1 cellular context compared by ENCODE assay signal in the genomic region with DNA sequence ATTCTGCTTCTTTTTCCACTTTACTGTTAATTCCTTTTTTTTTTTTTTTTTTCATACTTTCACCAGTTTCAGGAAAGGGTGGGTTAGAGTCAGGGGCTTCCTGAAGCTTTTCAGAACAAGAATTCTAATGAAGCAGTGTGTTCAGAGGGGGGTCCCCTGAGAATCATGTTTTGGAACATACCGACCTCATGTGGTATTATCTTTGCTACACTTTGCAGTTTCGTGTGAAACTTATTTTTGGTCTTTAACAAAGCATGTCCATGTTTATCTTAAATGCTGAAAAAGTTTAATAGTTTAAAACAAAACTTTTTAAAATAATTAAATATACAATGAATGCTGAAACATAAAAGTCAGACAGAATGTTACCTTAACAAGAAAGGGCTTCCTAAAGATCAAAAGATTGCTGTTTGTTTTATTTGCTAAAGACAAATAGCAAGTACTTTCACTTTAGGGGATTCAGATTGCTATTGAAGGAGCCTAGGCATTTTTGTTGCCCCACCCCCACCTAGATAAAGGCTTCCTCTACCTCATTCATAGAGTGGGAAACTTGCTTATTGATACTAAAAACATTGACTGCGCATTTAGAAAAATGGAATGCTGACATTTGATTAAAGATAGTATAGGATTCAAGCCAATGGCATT.
TF ChIP-seq lines count a peak whose summit lies in the region.

No MANE protein-coding gene starts in this region.

TF ChIP-seq in WTC11, 78 proteins besides CTCF, POLR2A, EP300 and RAD21:
- TF ChIP-seq, protein P1, sequence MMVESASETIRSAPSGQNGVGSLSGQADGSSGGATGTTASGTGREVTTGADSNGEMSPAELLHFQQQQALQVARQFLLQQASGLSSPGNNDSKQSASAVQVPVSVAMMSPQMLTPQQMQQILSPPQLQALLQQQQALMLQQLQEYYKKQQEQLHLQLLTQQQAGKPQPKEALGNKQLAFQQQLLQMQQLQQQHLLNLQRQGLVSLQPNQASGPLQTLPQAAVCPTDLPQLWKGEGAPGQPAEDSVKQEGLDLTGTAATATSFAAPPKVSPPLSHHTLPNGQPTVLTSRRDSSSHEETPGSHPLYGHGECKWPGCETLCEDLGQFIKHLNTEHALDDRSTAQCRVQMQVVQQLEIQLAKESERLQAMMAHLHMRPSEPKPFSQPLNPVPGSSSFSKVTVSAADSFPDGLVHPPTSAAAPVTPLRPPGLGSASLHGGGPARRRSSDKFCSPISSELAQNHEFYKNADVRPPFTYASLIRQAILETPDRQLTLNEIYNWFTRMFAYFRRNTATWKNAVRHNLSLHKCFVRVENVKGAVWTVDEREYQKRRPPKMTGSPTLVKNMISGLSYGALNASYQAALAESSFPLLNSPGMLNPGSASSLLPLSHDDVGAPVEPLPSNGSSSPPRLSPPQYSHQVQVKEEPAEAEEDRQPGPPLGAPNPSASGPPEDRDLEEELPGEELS (CRISPR knock-in tag; IDR thresholded peaks at IDR 0.05), result no peak
- TF ChIP-seq, protein P2, sequence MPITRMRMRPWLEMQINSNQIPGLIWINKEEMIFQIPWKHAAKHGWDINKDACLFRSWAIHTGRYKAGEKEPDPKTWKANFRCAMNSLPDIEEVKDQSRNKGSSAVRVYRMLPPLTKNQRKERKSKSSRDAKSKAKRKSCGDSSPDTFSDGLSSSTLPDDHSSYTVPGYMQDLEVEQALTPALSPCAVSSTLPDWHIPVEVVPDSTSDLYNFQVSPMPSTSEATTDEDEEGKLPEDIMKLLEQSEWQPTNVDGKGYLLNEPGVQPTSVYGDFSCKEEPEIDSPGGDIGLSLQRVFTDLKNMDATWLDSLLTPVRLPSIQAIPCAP (CRISPR knock-in tag; IDR thresholded peaks at IDR 0.05), result no peak
- TF ChIP-seq, protein P3, sequence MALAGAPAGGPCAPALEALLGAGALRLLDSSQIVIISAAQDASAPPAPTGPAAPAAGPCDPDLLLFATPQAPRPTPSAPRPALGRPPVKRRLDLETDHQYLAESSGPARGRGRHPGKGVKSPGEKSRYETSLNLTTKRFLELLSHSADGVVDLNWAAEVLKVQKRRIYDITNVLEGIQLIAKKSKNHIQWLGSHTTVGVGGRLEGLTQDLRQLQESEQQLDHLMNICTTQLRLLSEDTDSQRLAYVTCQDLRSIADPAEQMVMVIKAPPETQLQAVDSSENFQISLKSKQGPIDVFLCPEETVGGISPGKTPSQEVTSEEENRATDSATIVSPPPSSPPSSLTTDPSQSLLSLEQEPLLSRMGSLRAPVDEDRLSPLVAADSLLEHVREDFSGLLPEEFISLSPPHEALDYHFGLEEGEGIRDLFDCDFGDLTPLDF (CRISPR knock-in tag; IDR thresholded peaks at IDR 0.05), result no peak
- no peak for TF ChIP-seq FOXP1 (CRISPR knock-in tag; IDR thresholded peaks at IDR 0.05; ENCODE audit: borderline replicate concordance)
- TF ChIP-seq ETV6 (CRISPR knock-in tag; IDR thresholded peaks at IDR 0.05), result no peak
- TF ChIP-seq, protein P4, sequence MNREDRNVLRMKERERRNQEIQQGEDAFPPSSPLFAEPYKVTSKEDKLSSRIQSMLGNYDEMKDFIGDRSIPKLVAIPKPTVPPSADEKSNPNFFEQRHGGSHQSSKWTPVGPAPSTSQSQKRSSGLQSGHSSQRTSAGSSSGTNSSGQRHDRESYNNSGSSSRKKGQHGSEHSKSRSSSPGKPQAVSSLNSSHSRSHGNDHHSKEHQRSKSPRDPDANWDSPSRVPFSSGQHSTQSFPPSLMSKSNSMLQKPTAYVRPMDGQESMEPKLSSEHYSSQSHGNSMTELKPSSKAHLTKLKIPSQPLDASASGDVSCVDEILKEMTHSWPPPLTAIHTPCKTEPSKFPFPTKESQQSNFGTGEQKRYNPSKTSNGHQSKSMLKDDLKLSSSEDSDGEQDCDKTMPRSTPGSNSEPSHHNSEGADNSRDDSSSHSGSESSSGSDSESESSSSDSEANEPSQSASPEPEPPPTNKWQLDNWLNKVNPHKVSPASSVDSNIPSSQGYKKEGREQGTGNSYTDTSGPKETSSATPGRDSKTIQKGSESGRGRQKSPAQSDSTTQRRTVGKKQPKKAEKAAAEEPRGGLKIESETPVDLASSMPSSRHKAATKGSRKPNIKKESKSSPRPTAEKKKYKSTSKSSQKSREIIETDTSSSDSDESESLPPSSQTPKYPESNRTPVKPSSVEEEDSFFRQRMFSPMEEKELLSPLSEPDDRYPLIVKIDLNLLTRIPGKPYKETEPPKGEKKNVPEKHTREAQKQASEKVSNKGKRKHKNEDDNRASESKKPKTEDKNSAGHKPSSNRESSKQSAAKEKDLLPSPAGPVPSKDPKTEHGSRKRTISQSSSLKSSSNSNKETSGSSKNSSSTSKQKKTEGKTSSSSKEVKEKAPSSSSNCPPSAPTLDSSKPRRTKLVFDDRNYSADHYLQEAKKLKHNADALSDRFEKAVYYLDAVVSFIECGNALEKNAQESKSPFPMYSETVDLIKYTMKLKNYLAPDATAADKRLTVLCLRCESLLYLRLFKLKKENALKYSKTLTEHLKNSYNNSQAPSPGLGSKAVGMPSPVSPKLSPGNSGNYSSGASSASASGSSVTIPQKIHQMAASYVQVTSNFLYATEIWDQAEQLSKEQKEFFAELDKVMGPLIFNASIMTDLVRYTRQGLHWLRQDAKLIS (CRISPR knock-in tag; IDR thresholded peaks at IDR 0.05; ENCODE audit: borderline replicate concordance), result no peak
- TF ChIP-seq TP53 (CRISPR knock-in tag; IDR thresholded peaks at IDR 0.05), result no peak
- TF ChIP-seq, protein P5, sequence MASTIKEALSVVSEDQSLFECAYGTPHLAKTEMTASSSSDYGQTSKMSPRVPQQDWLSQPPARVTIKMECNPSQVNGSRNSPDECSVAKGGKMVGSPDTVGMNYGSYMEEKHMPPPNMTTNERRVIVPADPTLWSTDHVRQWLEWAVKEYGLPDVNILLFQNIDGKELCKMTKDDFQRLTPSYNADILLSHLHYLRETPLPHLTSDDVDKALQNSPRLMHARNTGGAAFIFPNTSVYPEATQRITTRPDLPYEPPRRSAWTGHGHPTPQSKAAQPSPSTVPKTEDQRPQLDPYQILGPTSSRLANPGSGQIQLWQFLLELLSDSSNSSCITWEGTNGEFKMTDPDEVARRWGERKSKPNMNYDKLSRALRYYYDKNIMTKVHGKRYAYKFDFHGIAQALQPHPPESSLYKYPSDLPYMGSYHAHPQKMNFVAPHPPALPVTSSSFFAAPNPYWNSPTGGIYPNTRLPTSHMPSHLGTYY (CRISPR knock-in tag; IDR thresholded peaks at IDR 0.05), result no peak
- no peak for TF ChIP-seq ZNF423 (CRISPR knock-in tag; IDR thresholded peaks at IDR 0.05)
- TF ChIP-seq NFE2L1 (CRISPR knock-in tag; IDR thresholded peaks at IDR 0.05), result no peak
- TF ChIP-seq HMGA2 (CRISPR knock-in tag; IDR thresholded peaks at IDR 0.05), result no peak
- TF ChIP-seq, protein P6, sequence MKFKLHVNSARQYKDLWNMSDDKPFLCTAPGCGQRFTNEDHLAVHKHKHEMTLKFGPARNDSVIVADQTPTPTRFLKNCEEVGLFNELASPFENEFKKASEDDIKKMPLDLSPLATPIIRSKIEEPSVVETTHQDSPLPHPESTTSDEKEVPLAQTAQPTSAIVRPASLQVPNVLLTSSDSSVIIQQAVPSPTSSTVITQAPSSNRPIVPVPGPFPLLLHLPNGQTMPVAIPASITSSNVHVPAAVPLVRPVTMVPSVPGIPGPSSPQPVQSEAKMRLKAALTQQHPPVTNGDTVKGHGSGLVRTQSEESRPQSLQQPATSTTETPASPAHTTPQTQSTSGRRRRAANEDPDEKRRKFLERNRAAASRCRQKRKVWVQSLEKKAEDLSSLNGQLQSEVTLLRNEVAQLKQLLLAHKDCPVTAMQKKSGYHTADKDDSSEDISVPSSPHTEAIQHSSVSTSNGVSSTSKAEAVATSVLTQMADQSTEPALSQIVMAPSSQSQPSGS (CRISPR knock-in tag; IDR thresholded peaks at IDR 0.05; ENCODE audit: borderline replicate concordance, low read depth), result no peak
